In genomic region chr6:23688650-23689049, GRCh38 we compare ENCODE assay signal across 17 cellular contexts.
DNase-seq lines count a peak whose midpoint lies in the region; ATAC-seq, FAIRE-seq and TF ChIP-seq lines count a peak whose summit lies in the region.
"Had no signal": no experiment of that assay in that cellular context is flagged by ENCODE, and none has a peak within 500 bp of the region (broad histone marks: within the 10 kb centered on the region; RNA-seq: fewer than 3 reads in every experiment).

No MANE protein-coding gene starts in this region.

- SMC1A ChIA-PET in GM12878 (lab: Charles Lee; ENCODE audit: uncharacterized antibody, unreplicated experiment), result no interaction called here

- no peak for TF ChIP-seq RAD21 in GM12878 (IDR thresholded peaks at IDR 0.05; ENCODE audit: insufficient read depth, low read depth, low read length)

- no peaks in the 10 kb centered on the region for H3K27me3 Mint-ChIP-seq in type B pancreatic cell
- H3K27me3 Mint-ChIP-seq in stimulated activated memory B cell treated with anti-CD40 and anti-IgM and Interleukin-4, amounts not matched to agents 10 μg/mL and 1 μg/mL and 100 μg/mL, for 72 hours, result no peaks in the 10 kb centered on the region
- H3K27me3 Mint-ChIP-seq: CD4-positive, alpha-beta T cell had no signal

- in situ Hi-C loops in GM23248 (cut with MboI) (no loop called here), GM12878 (cut with MboI) (no loop called here)

- H3F3A ChIP-seq in GM23248 (ENCODE audit: insufficient read depth), result no peaks in the 10 kb centered on the region

- RAD21 ChIA-PET in GM12878 (lab: Charles Lee; ENCODE audit: unreplicated experiment), result no interaction called here

- peaks cover 4% of the 10 kb centered on the region for H3K9me3 Mint-ChIP-seq in type B pancreatic cell
- peaks cover 8% of the 10 kb centered on the region for H3K9me3 Mint-ChIP-seq in stimulated activated memory B cell treated with anti-CD40 and anti-IgM and Interleukin-4, amounts not matched to agents 10 μg/mL and 1 μg/mL and 100 μg/mL, for 72 hours
- H3K9me3 Mint-ChIP-seq: CD4-positive, alpha-beta T cell; H9 had no signal

- no peak for FAIRE-seq in GM12878 (lab: Jason Lieb, UNC)
- FAIRE-seq: GM12891 had no signal

- TF ChIP-seq EP300 in GM12878 (IDR thresholded peaks at IDR 0.05; ENCODE audit: borderline replicate concordance in 1 of 2, control insufficient read depth in 1 of 2, low read depth in 2 of 2, low read length in 2 of 2), result no peak

- CTCF ChIA-PET in GM12878 (lab: Yijun Ruan, JAX), result no interaction called here

- no peaks in the 10 kb centered on the region for H3K4me1 ChIP-seq in GM23248 (ENCODE audit: insufficient read depth)
- H3K4me1 ChIP-seq in GM12878 (ENCODE audit: control insufficient read depth, insufficient read depth, low read length), result no peaks in the 10 kb centered on the region
- H3K4me1 ChIP-seq in foreskin keratinocyte, result no peaks in the 10 kb centered on the region

- whole genome bisulfite sequencing in GM23248 (ENCODE audit: low coverage in 1 of 2, low lambda C conversion rate in 2 of 2, missing lambda C conversion rate in 2 of 2), 2 experiments, result 1 to 4% methylated on average over 15 of the region's 15 CpGs
- 73% methylated on average over 15 of the region's 15 CpGs for WGBS in GM12878 (ENCODE audit: insufficient coverage, insufficient replicate concordance, low lambda C conversion rate, missing lambda C conversion rate)

- no peak overlapping the region for H3K27ac ChIP-seq in GM23248
- no peak overlapping the region for H3K27ac ChIP-seq in GM12878 (ENCODE audit: control insufficient read depth, insufficient read depth)
- no peak overlapping the region for H3K27ac ChIP-seq in foreskin keratinocyte

- POLR2A ChIA-PET in GM12878 (lab: Charles Lee), result no interaction called here

- intact Hi-C loops in GM12878 (cut with micrococcal nuclease; ENCODE audit: unreplicated experiment), result no loop called here

- H3K27ac Mint-ChIP-seq in type B pancreatic cell, result no peak overlapping the region
- H3K27ac Mint-ChIP-seq in stimulated activated memory B cell treated with anti-CD40 and anti-IgM and Interleukin-4, amounts not matched to agents 10 μg/mL and 1 μg/mL and 100 μg/mL, for 72 hours, result no peak overlapping the region
- H3K27ac Mint-ChIP-seq: CD4-positive, alpha-beta T cell; H9 had no signal

- peak overlapping the region; percentile 69 for H3K4me3 Mint-ChIP-seq in type B pancreatic cell
- H3K4me3 Mint-ChIP-seq in stimulated activated memory B cell treated with anti-CD40 and anti-IgM and Interleukin-4, amounts not matched to agents 10 μg/mL and 1 μg/mL and 100 μg/mL, for 72 hours, result no peak overlapping the region
- H3K4me3 Mint-ChIP-seq: CD4-positive, alpha-beta T cell; H9 had no signal

- H3K79me2 ChIP-seq in GM23248 (ENCODE audit: insufficient read depth) (no peaks in the 10 kb centered on the region), GM12878 (ENCODE audit: control insufficient read depth, insufficient read depth, low read length) (no peaks in the 10 kb centered on the region)

- H3K4me2 ChIP-seq in GM23248 (ENCODE audit: unreplicated experiment) (peak overlapping the region; percentile 42), GM12878 (ENCODE audit: control insufficient read depth, insufficient read depth) (no peak overlapping the region)

- H3K36me3 Mint-ChIP-seq in type B pancreatic cell, result no peaks in the 10 kb centered on the region
- H3K36me3 Mint-ChIP-seq in stimulated activated memory B cell treated with anti-CD40 and anti-IgM and Interleukin-4, amounts not matched to agents 10 μg/mL and 1 μg/mL and 100 μg/mL, for 72 hours, result no peaks in the 10 kb centered on the region

- ATAC-seq in GM12878 (no peak), foreskin keratinocyte (no peak)
- ATAC-seq in stimulated activated memory B cell treated with anti-CD40 and anti-IgM and Interleukin-4, amounts not matched to agents 10 μg/mL and 1 μg/mL and 100 μg/mL, for 72 hours, result no peak

- H3K4me3 ChIP-seq in GM23248 (peak overlapping the region; percentile 54; the same call in 1 of the 2 replicates), GM12878 (no peak overlapping the region)

- TF ChIP-seq CTCF in GM12878 (IDR thresholded peaks at IDR 0.05 in 2 of 3, conservative IDR thresholded peaks at IDR 0.05 in 1 of 3; ENCODE audit: control insufficient read depth in 2 of 3, extremely low read depth in 1 of 3, insufficient read depth in 1 of 3, low read depth in 3 of 3, low read length in 3 of 3) (no peak), foreskin keratinocyte (conservative IDR thresholded peaks at IDR 0.05) (no peak), type B pancreatic cell (conservative IDR thresholded peaks at IDR 0.05) (no peak)

- no peak overlapping the region for H2AFZ ChIP-seq in GM23248
- no peak overlapping the region for H2AFZ ChIP-seq in GM12878 (ENCODE audit: control insufficient read depth, low read depth, low read length)

- H3K4me1 Mint-ChIP-seq in type B pancreatic cell (ENCODE audit: unreplicated experiment), result peaks cover 37% of the 10 kb centered on the region
- no peaks in the 10 kb centered on the region for H3K4me1 Mint-ChIP-seq in stimulated activated memory B cell treated with anti-CD40 and anti-IgM and Interleukin-4, amounts not matched to agents 10 μg/mL and 1 μg/mL and 100 μg/mL, for 72 hours

- no peaks in the 10 kb centered on the region for H3K9me2 ChIP-seq in GM23248 (ENCODE audit: insufficient read depth)

- peak; percentile 47 for DNase-seq in GM23248
- no peak for DNase-seq in GM12878 (ENCODE audit: low read depth, low spot score)
- DNase-seq in foreskin keratinocyte, result peak; percentile 6 to 12
- no peak for DNase-seq in type B pancreatic cell (ENCODE audit: extremely low spot score, unreplicated experiment)
- no peak for DNase-seq in ureter (ENCODE audit: low spot score)
- DNase-seq in EL, result no peak
- DNase-seq: BE2C; C1 segment of cervical spinal cord; CD4-positive, alpha-beta T cell; DMS153; DMS79; GF-D8; GOT3; H9; KG1 had no signal

- H3K27me3 ChIP-seq in GM23248 (replicated peaks; ENCODE audit: insufficient read depth), result no peaks in the 10 kb centered on the region
- H3K27me3 ChIP-seq in GM12878 (replicated peaks in 1 of 2; ENCODE audit: control insufficient read depth in 2 of 2, insufficient read depth in 2 of 2, low read length in 1 of 2), result no peaks in the 10 kb centered on the region
- no peaks in the 10 kb centered on the region for H3K27me3 ChIP-seq in foreskin keratinocyte
- H3K27me3 ChIP-seq: BE2C had no signal

- no TSS peak for BruUV-seq in GM12878 (replicated peaks; lab: Mats Ljungman, UMichigan)

- H3K9me3 ChIP-seq in GM23248 (ENCODE audit: low read depth) (no peaks in the 10 kb centered on the region), GM12878 (replicated peaks; ENCODE audit: control insufficient read depth, insufficient read depth, low read length) (no peaks in the 10 kb centered on the region)
- H3K9me3 ChIP-seq: BE2C had no signal

- no peak for TF ChIP-seq POLR2A in GM12878 (IDR thresholded peaks at IDR 0.05; ENCODE audit: low read depth, low read length)

- H3K36me3 ChIP-seq in GM23248 (ENCODE audit: low read depth), result no peaks in the 10 kb centered on the region
- no peaks in the 10 kb centered on the region for H3K36me3 ChIP-seq in GM12878 (ENCODE audit: control insufficient read depth in 2 of 2, insufficient read depth in 2 of 2, low read length in 1 of 2)
- H3K36me3 ChIP-seq: BE2C had no signal

- H3K9ac ChIP-seq in GM23248 (no peak overlapping the region), GM12878 (ENCODE audit: control insufficient read depth, insufficient read depth, low read length) (no peak overlapping the region)

- H4K20me1 ChIP-seq in GM23248 (ENCODE audit: insufficient read depth) (no peaks in the 10 kb centered on the region), GM12878 (ENCODE audit: control insufficient read depth, insufficient read depth) (no peaks in the 10 kb centered on the region)

TF ChIP-seq in GM12878, 131 proteins besides CTCF, POLR2A, EP300 and RAD21:
- TF ChIP-seq SP1 (IDR thresholded peaks at IDR 0.05; ENCODE audit: low read depth, low read length) (no peak), BCL3 (IDR thresholded peaks at IDR 0.05; ENCODE audit: borderline replicate concordance, insufficient read depth, low read depth, low read length, poor library complexity, severe bottlenecking) (peak; percentile 70)

Comparison
In these comparisons a context has a peak if more than half of its experiments do, and no peak if none do; other contexts are left out.
1. DNase-seq: peak in GM23248 (single experiment) and foreskin keratinocyte (2 of 2); none in GM12878 (single experiment), type B pancreatic cell (single experiment), ureter (single experiment) and EL (single experiment).